Comparison of ENCODE assay signal across 8 cellular contexts in the genomic region with DNA sequence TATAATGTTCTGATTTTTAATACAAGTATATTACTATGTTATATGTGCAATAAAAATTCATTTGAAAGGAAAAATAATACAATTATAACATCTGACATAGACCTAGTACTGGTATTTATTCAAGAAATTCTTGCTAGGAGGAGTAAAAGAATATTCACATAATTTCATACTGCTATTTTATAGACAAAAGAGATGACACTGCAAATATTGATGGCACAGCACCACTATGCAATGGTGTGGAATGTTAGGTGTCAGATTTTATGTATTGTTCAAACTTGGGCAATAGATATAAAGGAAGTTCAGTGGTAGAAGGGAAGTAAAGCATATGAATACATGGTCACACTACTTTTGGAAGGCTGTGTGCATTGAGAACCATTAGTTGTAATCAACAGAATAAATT.
"Had no signal": no experiment of that assay in that cellular context is flagged by ENCODE, and none has a peak within 500 bp of the region (broad histone marks: within the 10 kb centered on the region; RNA-seq: fewer than 3 reads in every experiment).

No MANE protein-coding gene starts in this region.

- H3K27ac ChIP-seq: KMS-11 had no signal

- ATAC-seq: GM23338 had no signal

- FAIRE-seq: H1, H54, HTR-8/SVneo had no signal

- H3K4me3 ChIP-seq: GM23338 had no signal

- DNase-seq: H9, HCEC 1CT, KBM-7 had no signal

- H3K4me2 ChIP-seq: GM23338, KMS-11 had no signal
